19 cellular contexts compared by ENCODE assay signal in genomic region chr9:1977026-1977425, GRCh38.
"Had no signal": no experiment of that assay in that cellular context is flagged by ENCODE, and none has a peak within 500 bp of the region (broad histone marks: within the 10 kb centered on the region; RNA-seq: fewer than 3 reads in every experiment).

No MANE protein-coding gene starts in this region.

- H3K27ac Mint-ChIP-seq: memory B cell; naive thymus-derived CD4-positive, alpha-beta T cell; natural killer cell treated with Interleukin-12 subunit alpha and Interleukin-12 subunit beta and Interleukin-15 and Interleukin-18, amount 100 ng/mL, for 72 hours; progenitor cell of endocrine pancreas; stimulated activated memory B cell treated with anti-CD40 and anti-IgM and Interleukin-4, amounts not matched to agents 10 μg/mL and 1 μg/mL and 100 μg/mL, for 72 hours; stimulated activated naive CD8-positive, alpha-beta T cell treated with anti-CD3 and anti-CD28 coated beads, Interleukin-15, amount 100 ng/mL, for 72 hours had no signal

- H3K4me3 Mint-ChIP-seq: memory B cell; naive thymus-derived CD4-positive, alpha-beta T cell; natural killer cell treated with Interleukin-12 subunit alpha and Interleukin-12 subunit beta and Interleukin-15 and Interleukin-18, amount 100 ng/mL, for 72 hours; stimulated activated memory B cell treated with anti-CD40 and anti-IgM and Interleukin-4, amounts not matched to agents 10 μg/mL and 1 μg/mL and 100 μg/mL, for 72 hours; stimulated activated naive CD8-positive, alpha-beta T cell treated with anti-CD3 and anti-CD28 coated beads, Interleukin-15, amount 100 ng/mL, for 72 hours had no signal

- H3K36me3 Mint-ChIP-seq: natural killer cell treated with Interleukin-12 subunit alpha and Interleukin-12 subunit beta and Interleukin-15 and Interleukin-18, amount 100 ng/mL, for 72 hours; stimulated activated memory B cell treated with anti-CD40 and anti-IgM and Interleukin-4, amounts not matched to agents 10 μg/mL and 1 μg/mL and 100 μg/mL, for 72 hours had no signal

- ATAC-seq: mucosa of descending colon; naive thymus-derived CD4-positive, alpha-beta T cell; natural killer cell treated with Interleukin-12 subunit alpha and Interleukin-12 subunit beta and Interleukin-15 and Interleukin-18, amount 100 ng/mL, for 72 hours; right lobe of liver; stimulated activated memory B cell treated with anti-CD40 and anti-IgM and Interleukin-4, amounts not matched to agents 10 μg/mL and 1 μg/mL and 100 μg/mL, for 72 hours; stimulated activated naive CD8-positive, alpha-beta T cell treated with anti-CD3 and anti-CD28 coated beads, Interleukin-15, amount 100 ng/mL, for 72 hours had no signal

- DNase-seq: islet precursor cell; left ventricle myocardium inferior; midbrain; mucosa of descending colon; naive thymus-derived CD4-positive, alpha-beta T cell; ovary; right lobe of liver; stimulated activated CD4-positive, alpha-beta T cell treated with anti-CD3 and anti-CD28 coated beads, Interleukin-1b, Interleukin-23, amount 100 ng/mL, for 48 hours; stimulated activated CD4-positive, alpha-beta T cell treated with anti-CD3 and anti-CD28 coated beads, Interleukin-2, amount 100 ng/mL, for 48 hours; stimulated activated CD4-positive, alpha-beta T cell treated with anti-CD3 and anti-CD28 coated beads, Interleukin-4, amount 100 ng/mL, for 4 hours; stimulated activated CD8-positive, alpha-beta memory T cell treated with anti-CD3 and anti-CD28 coated beads, Interleukin-4, amount 100 ng/mL, for 48 hours; stimulated activated naive CD4-positive, alpha-beta T cell treated with Interleukin-2 at 50 U/mL for 16 hours; stimulated activated naive CD8-positive, alpha-beta T cell treated with anti-CD3 and anti-CD28 coated beads, Interleukin-15, amount 100 ng/mL, for 72 hours; substantia nigra; upper lobe of left lung had no signal

- H3K9me3 Mint-ChIP-seq: natural killer cell treated with Interleukin-12 subunit alpha and Interleukin-12 subunit beta and Interleukin-15 and Interleukin-18, amount 100 ng/mL, for 72 hours had no signal

- H3K27me3 Mint-ChIP-seq: progenitor cell of endocrine pancreas; stimulated activated memory B cell treated with anti-CD40 and anti-IgM and Interleukin-4, amounts not matched to agents 10 μg/mL and 1 μg/mL and 100 μg/mL, for 72 hours; stimulated activated naive CD8-positive, alpha-beta T cell treated with anti-CD3 and anti-CD28 coated beads, Interleukin-15, amount 100 ng/mL, for 72 hours had no signal

- H3K4me1 Mint-ChIP-seq: memory B cell; naive thymus-derived CD4-positive, alpha-beta T cell; stimulated activated memory B cell treated with anti-CD40 and anti-IgM and Interleukin-4, amounts not matched to agents 10 μg/mL and 1 μg/mL and 100 μg/mL, for 72 hours; stimulated activated naive CD8-positive, alpha-beta T cell treated with anti-CD3 and anti-CD28 coated beads, Interleukin-15, amount 100 ng/mL, for 72 hours had no signal
